Comparison of ENCODE assay signal across 16 cellular contexts in the genomic region with DNA sequence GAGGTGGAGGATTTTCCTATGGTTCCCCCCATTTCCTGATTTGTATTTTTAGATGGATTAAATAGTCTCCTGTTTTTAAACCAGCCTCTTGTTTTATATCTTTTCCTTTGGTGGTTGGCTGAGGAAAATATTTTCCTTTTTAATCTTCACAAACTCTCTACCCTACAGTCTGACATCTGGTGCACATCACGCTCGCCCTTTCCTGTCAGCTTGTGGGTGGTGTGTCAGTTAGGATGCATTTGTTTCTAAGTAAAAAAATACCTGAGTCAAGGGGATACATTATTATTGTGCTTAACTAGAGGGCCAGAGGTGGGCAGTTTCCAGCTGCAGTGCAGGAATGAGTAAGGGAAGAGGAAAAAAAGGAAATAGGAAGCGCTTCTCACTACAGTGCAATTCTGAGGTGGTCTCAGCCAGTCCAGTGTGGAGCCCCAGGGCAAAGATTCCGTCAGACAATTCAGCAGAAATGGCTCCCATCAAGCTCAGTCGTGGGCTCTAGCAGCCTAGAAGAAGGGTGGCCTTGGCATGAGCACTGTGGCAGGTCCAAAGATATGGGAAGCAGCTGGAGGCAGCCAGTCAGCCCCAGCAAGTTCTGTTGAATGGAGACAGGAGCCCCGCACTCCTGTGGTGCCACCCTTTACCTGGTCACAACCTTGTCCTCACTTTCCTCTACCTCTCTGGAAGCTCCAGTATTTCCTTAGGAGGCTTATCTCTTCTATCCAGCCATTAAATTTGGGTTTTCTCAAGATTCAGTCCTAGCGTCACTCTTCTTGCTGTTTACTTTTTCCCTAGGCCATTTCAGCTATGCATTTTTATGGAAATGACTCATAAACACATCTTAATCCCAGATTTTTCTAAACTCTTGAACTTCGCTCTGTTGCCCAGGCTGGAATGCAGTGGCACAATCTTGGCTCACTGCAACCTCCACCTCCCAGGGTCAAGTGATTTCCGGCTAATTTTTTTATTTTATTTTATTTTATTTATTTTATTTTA. TPM values are rescaled to one million over a fixed set of nuclear protein-coding genes. Genes with fewer than 3 reads are reported as not detected.
DNase-seq lines count a peak whose midpoint lies in the region; ATAC-seq, FAIRE-seq and TF ChIP-seq lines count a peak whose summit lies in the region.
"Had no signal": no experiment of that assay in that cellular context is flagged by ENCODE, and none has a peak within 500 bp of the region (broad histone marks: within the 10 kb centered on the region; RNA-seq: fewer than 3 reads in every experiment).

No MANE protein-coding gene starts in this region.

- H3K36me3 ChIP-seq in RWPE2 (ENCODE audit: low read depth), result peaks cover 77% of the 10 kb centered on the region

- peaks cover 12% of the 10 kb centered on the region for H3K4me1 ChIP-seq in RWPE2 (ENCODE audit: insufficient read depth, poor library complexity, severe bottlenecking)

- H3K27ac ChIP-seq in RWPE2 (ENCODE audit: poor library complexity, severe bottlenecking), result peak overlapping the region; percentile 25

- H3K27me3 ChIP-seq in RWPE2 (ENCODE audit: insufficient read depth, poor library complexity, severe bottlenecking), result no peaks in the 10 kb centered on the region

- no peaks in the 10 kb centered on the region for H3K27me3 Mint-ChIP-seq in activated T-cell treated with anti-CD3 and anti-CD28 coated beads, Interleukin-2, amount 50 U/mL, for 72 hours (ENCODE audit: low read depth)
- H3K27me3 Mint-ChIP-seq: natural killer cell treated with Interleukin-12 subunit alpha and Interleukin-12 subunit beta and Interleukin-15 and Interleukin-18, amount 100 ng/mL, for 72 hours had no signal

- no peak for TF ChIP-seq CTCF in RWPE2 (IDR thresholded peaks at IDR 0.05; ENCODE audit: poor library complexity, severe bottlenecking)

- no peak for FAIRE-seq in RCC 7860 (lab: Jason Lieb, UNC)
- FAIRE-seq: A204.1 had no signal

- ATAC-seq in activated T-cell treated with anti-CD3 and anti-CD28 coated beads, Interleukin-2, amount 50 U/mL, for 72 hours (replicated peaks in 1 of 2), result no peak
- peak; percentile 63 for ATAC-seq in RWPE2 (ENCODE audit: low read depth)
- ATAC-seq in stimulated activated effector memory CD8-positive, alpha-beta T cell treated with anti-CD3 and anti-CD28 coated beads, Interleukin-12 subunit alpha, Interleukin-12 subunit beta, amount 100 ng/mL, for 72 hours, result no peak
- ATAC-seq: natural killer cell treated with Interleukin-12 subunit alpha and Interleukin-12 subunit beta and Interleukin-15 and Interleukin-18, amount 100 ng/mL, for 72 hours had no signal

- H3K9me3 ChIP-seq in RWPE2 (ENCODE audit: severe bottlenecking), result no peaks in the 10 kb centered on the region

- no peak for DNase-seq in activated T-cell treated with anti-CD3 and anti-CD28 coated beads, Interleukin-2, amount 50 U/mL, for 72 hours
- no peak for DNase-seq in activated T-cell treated with anti-CD3 and anti-CD28 coated beads, Interleukin-2, amount 50 U/mL, for 48 hours
- no peak for DNase-seq in RWPE2 (ENCODE audit: low spot score)
- DNase-seq in fibroblast of gingiva (ENCODE audit: low read depth), result peak; percentile 71
- no peak for DNase-seq in stimulated activated effector memory CD8-positive, alpha-beta T cell treated with anti-CD3 and anti-CD28 coated beads, Interleukin-12 subunit alpha, Interleukin-12 subunit beta, amount 100 ng/mL, for 72 hours (ENCODE audit: low spot score in 2 of 2)
- DNase-seq in activated CD8-positive, alpha-beta memory T cell treated with anti-CD3 and anti-CD28 coated beads, Interleukin-2, amount 50 U/mL, for 4 hours, result no peak
- no peak for DNase-seq in NCI-H748 (lab: John Stamatoyannopoulos, UW; ENCODE audit: unreplicated experiment)
- DNase-seq in RCC 7860 (ENCODE audit: low spot score), result no peak
- DNase-seq: activated CD4-positive, CD25-positive, alpha-beta regulatory T cell; activated T-cell treated with anti-CD3 and anti-CD28 coated beads, Interleukin-2, amount 50 U/mL, for 1 hour; DMS 273 treated with DMSO at 0.1 percent for 48 hours; kidney glomerular epithelial cell; NCI-H1694 treated with DMSO at 0.1 percent for 48 hours had no signal

- H3K4me3 ChIP-seq in RWPE2 (ENCODE audit: severe bottlenecking), result no peak overlapping the region
- H3K4me3 ChIP-seq: skin epidermis had no signal

- no peaks in the 10 kb centered on the region for H3K9me3 Mint-ChIP-seq in activated T-cell treated with anti-CD3 and anti-CD28 coated beads, Interleukin-2, amount 50 U/mL, for 72 hours
- no peaks in the 10 kb centered on the region for H3K9me3 Mint-ChIP-seq in stimulated activated effector memory CD8-positive, alpha-beta T cell treated with anti-CD3 and anti-CD28 coated beads, Interleukin-12 subunit alpha, Interleukin-12 subunit beta, amount 100 ng/mL, for 72 hours
- H3K9me3 Mint-ChIP-seq: natural killer cell treated with Interleukin-12 subunit alpha and Interleukin-12 subunit beta and Interleukin-15 and Interleukin-18, amount 100 ng/mL, for 72 hours had no signal

- H3K4me3 Mint-ChIP-seq in activated T-cell treated with anti-CD3 and anti-CD28 coated beads, Interleukin-2, amount 50 U/mL, for 72 hours, result no peak overlapping the region
- H3K4me3 Mint-ChIP-seq in stimulated activated effector memory CD8-positive, alpha-beta T cell treated with anti-CD3 and anti-CD28 coated beads, Interleukin-12 subunit alpha, Interleukin-12 subunit beta, amount 100 ng/mL, for 72 hours, result no peak overlapping the region
- H3K4me3 Mint-ChIP-seq: natural killer cell treated with Interleukin-12 subunit alpha and Interleukin-12 subunit beta and Interleukin-15 and Interleukin-18, amount 100 ng/mL, for 72 hours had no signal

- H3K36me3 Mint-ChIP-seq in activated T-cell treated with anti-CD3 and anti-CD28 coated beads, Interleukin-2, amount 50 U/mL, for 72 hours (ENCODE audit: insufficient read depth in 2 of 2), result peaks cover 12 to 32% of the 10 kb centered on the region in 2 donors
- peaks cover 100% of the 10 kb centered on the region for H3K36me3 Mint-ChIP-seq in stimulated activated effector memory CD8-positive, alpha-beta T cell treated with anti-CD3 and anti-CD28 coated beads, Interleukin-12 subunit alpha, Interleukin-12 subunit beta, amount 100 ng/mL, for 72 hours

- H3K4me1 Mint-ChIP-seq in activated T-cell treated with anti-CD3 and anti-CD28 coated beads, Interleukin-2, amount 50 U/mL, for 72 hours (ENCODE audit: low read depth), result no peaks in the 10 kb centered on the region
- no peaks in the 10 kb centered on the region for H3K4me1 Mint-ChIP-seq in stimulated activated effector memory CD8-positive, alpha-beta T cell treated with anti-CD3 and anti-CD28 coated beads, Interleukin-12 subunit alpha, Interleukin-12 subunit beta, amount 100 ng/mL, for 72 hours

- peak overlapping the region; percentile 58 for H3K27ac Mint-ChIP-seq in activated T-cell treated with anti-CD3 and anti-CD28 coated beads, Interleukin-2, amount 50 U/mL, for 72 hours
- H3K27ac Mint-ChIP-seq in stimulated activated effector memory CD8-positive, alpha-beta T cell treated with anti-CD3 and anti-CD28 coated beads, Interleukin-12 subunit alpha, Interleukin-12 subunit beta, amount 100 ng/mL, for 72 hours, result peak overlapping the region; percentile 41

RNA-seq across cellular contexts. Expression of a gene that starts 18.5 kb away (rescaled TPM):
- total RNA-seq in activated T-cell treated with anti-CD3 and anti-CD28 coated beads, Interleukin-2, amount 50 U/mL, for 72 hours, result not detected
- total RNA-seq: natural killer cell treated with Interleukin-12 subunit alpha and Interleukin-12 subunit beta and Interleukin-15 and Interleukin-18, amount 100 ng/mL, for 72 hours had no signal

RNA-seq across cellular contexts. Expression of a gene that starts 33.5 kb away (rescaled TPM):
- 10 to 100 TPM; 64.1 to 79.7 TPM for total RNA-seq in activated T-cell treated with anti-CD3 and anti-CD28 coated beads, Interleukin-2, amount 50 U/mL, for 72 hours

RNA-seq across cellular contexts. Expression of a gene that starts 37.6 kb away (rescaled TPM):
- 10 to 100 TPM; 38.9 to 48.9 TPM for total RNA-seq in activated T-cell treated with anti-CD3 and anti-CD28 coated beads, Interleukin-2, amount 50 U/mL, for 72 hours

RNA-seq across cellular contexts. Expression of a gene that starts 44.7 kb away (rescaled TPM):
- 100 to 1,000 TPM in 1 of 2 donors, 10 to 100 TPM in 1; 23.8 to 143 TPM for total RNA-seq in activated T-cell treated with anti-CD3 and anti-CD28 coated beads, Interleukin-2, amount 50 U/mL, for 72 hours

RNA-seq across cellular contexts. Expression of a gene that starts 47.0 kb away (rescaled TPM):
- 1 to 10 TPM; 3.5 to 4.1 TPM for total RNA-seq in activated T-cell treated with anti-CD3 and anti-CD28 coated beads, Interleukin-2, amount 50 U/mL, for 72 hours
